9 cellular contexts compared by ENCODE assay signal in genomic region chr3:15205482-15205933, GRCh38. TPM values are rescaled to one million over a fixed set of nuclear protein-coding genes. Genes with fewer than 3 reads are reported as not detected.
DNase-seq lines count a peak whose midpoint lies in the region; ATAC-seq and TF ChIP-seq lines count a peak whose summit lies in the region.
"Had no signal": no experiment of that assay in that cellular context is flagged by ENCODE, and none has a peak within 500 bp of the region (broad histone marks: within the 10 kb centered on the region; RNA-seq: fewer than 3 reads in every experiment).

No MANE protein-coding gene starts in this region.

- peak overlapping the region in 1 of 2 experiments; percentile 32 for H3K4ac ChIP-seq in mesenchymal stem cell (ENCODE audit: low read depth in 1 of 2, low read length in 2 of 2)

- H3K4me1 ChIP-seq in body of pancreas (peaks cover 26% of the 10 kb centered on the region), mesenchymal stem cell (ENCODE audit: control insufficient read depth, insufficient read depth, low read depth, low read length) (peaks cover 4% of the 10 kb centered on the region)

- H2BK12ac ChIP-seq in mesenchymal stem cell (ENCODE audit: low read length in 2 of 2): no peak overlapping the region

- H2BK120ac ChIP-seq in mesenchymal stem cell (ENCODE audit: low read depth, low read length): no peak overlapping the region

- H3K9ac ChIP-seq in mesenchymal stem cell (ENCODE audit: low read length): peak overlapping the region; percentile 91

- peak overlapping the region; percentile 82 for H3K4me3 Mint-ChIP-seq in activated naive CD4-positive, alpha-beta T cell treated with anti-CD3 and anti-CD28 coated beads for 36 hours
- peak overlapping the region; percentile 91 for H3K4me3 Mint-ChIP-seq in type B pancreatic cell

- no peak overlapping the region for H2BK5ac ChIP-seq in mesenchymal stem cell (ENCODE audit: low read depth, low read length, poor library complexity, severe bottlenecking)

- ATAC-seq in body of pancreas (no peak), GM21528 (IDR thresholded peaks at IDR 0.05; ENCODE audit: low FRiP score, unreplicated experiment) (no peak)

- H3K9me3 ChIP-seq in body of pancreas (no peaks in the 10 kb centered on the region), mesenchymal stem cell (ENCODE audit: control insufficient read depth, low read length) (no peaks in the 10 kb centered on the region)

- H4K8ac ChIP-seq in mesenchymal stem cell (ENCODE audit: low read length): peak overlapping the region; percentile 33

- 1 to 2% methylated on average over 3 of the region's 3 CpGs for WGBS in body of pancreas, 2 donors
- 14% methylated on average over 1 of the region's 3 CpGs for WGBS in mesenchymal stem cell

- H2BK15ac ChIP-seq in mesenchymal stem cell (ENCODE audit: low read depth, poor library complexity, severe bottlenecking): no peak overlapping the region

- peak overlapping the region; percentile 89 to 99 (median 95) for H3K27ac ChIP-seq in body of pancreas
- peak overlapping the region; percentile 67 for H3K27ac ChIP-seq in mesenchymal stem cell (ENCODE audit: low read length, poor library complexity, severe bottlenecking)

- peak overlapping the region; percentile 74 for H3K4me2 ChIP-seq in mesenchymal stem cell (ENCODE audit: low read length, poor library complexity, severe bottlenecking)

- H2AK5ac ChIP-seq in mesenchymal stem cell (ENCODE audit: low read length, severe bottlenecking): no peak overlapping the region

- peaks cover 20% of the 10 kb centered on the region for H3K4me1 Mint-ChIP-seq in activated naive CD4-positive, alpha-beta T cell treated with anti-CD3 and anti-CD28 coated beads for 36 hours (ENCODE audit: low read depth)
- H3K4me1 Mint-ChIP-seq in type B pancreatic cell (ENCODE audit: unreplicated experiment): peaks cover 12% of the 10 kb centered on the region

- no peaks in the 10 kb centered on the region for H3K79me1 ChIP-seq in mesenchymal stem cell (replicated peaks; ENCODE audit: low read length, poor library complexity, severe bottlenecking)

- no peak overlapping the region for H3K14ac ChIP-seq in mesenchymal stem cell (ENCODE audit: low read length in 2 of 2)

- H3K23ac ChIP-seq in mesenchymal stem cell (ENCODE audit: low read length in 2 of 2): no peak overlapping the region

- TF ChIP-seq CTCF in body of pancreas (IDR thresholded peaks at IDR 0.05) (no peak), type B pancreatic cell (conservative IDR thresholded peaks at IDR 0.05) (no peak)

- H3K27me3 Mint-ChIP-seq in activated naive CD4-positive, alpha-beta T cell treated with anti-CD3 and anti-CD28 coated beads for 36 hours (ENCODE audit: low read depth): no peaks in the 10 kb centered on the region
- H3K27me3 Mint-ChIP-seq in type B pancreatic cell: no peaks in the 10 kb centered on the region

- peaks cover 2% of the 10 kb centered on the region for H3K36me3 Mint-ChIP-seq in activated naive CD4-positive, alpha-beta T cell treated with anti-CD3 and anti-CD28 coated beads for 36 hours (ENCODE audit: low read depth)
- no peaks in the 10 kb centered on the region for H3K36me3 Mint-ChIP-seq in type B pancreatic cell

- no peak for TF ChIP-seq POLR2A in body of pancreas (IDR thresholded peaks at IDR 0.05)

- H3K18ac ChIP-seq in mesenchymal stem cell (ENCODE audit: low read depth in 1 of 2, low read length in 2 of 2): peak overlapping the region; percentile 13 to 33

- no peak overlapping the region for H2AFZ ChIP-seq in mesenchymal stem cell (ENCODE audit: low read depth, low read length)

- H4K91ac ChIP-seq in mesenchymal stem cell (ENCODE audit: low read length): no peak overlapping the region

- H3K36me3 ChIP-seq in body of pancreas (replicated peaks in 1 of 2; ENCODE audit: insufficient read depth in 1 of 2, low read depth in 2 of 2) (no peaks in the 10 kb centered on the region), mesenchymal stem cell (ENCODE audit: control insufficient read depth in 1 of 2, insufficient read depth in 2 of 2, low read depth in 1 of 2, low read length in 2 of 2) (peaks cover 0 to 17% of the 10 kb centered on the region in 2 experiments)

- DNase-seq in activated naive CD4-positive, alpha-beta T cell treated with anti-CD3 and anti-CD28 coated beads for 36 hours: no peak
- no peak for DNase-seq in activated naive CD4-positive, alpha-beta T cell (lab: John Stamatoyannopoulos, UW)
- no peak for DNase-seq in body of pancreas
- no peak for DNase-seq in mesenchymal stem cell
- DNase-seq in type B pancreatic cell (ENCODE audit: extremely low spot score, unreplicated experiment): no peak
- no peak for DNase-seq in NCI-H748 treated with DMSO at 0.1 percent for 48 hours (lab: John Stamatoyannopoulos, UW)
- DNase-seq in NCI-H1436 treated with DMSO at 0.1 percent for 48 hours (lab: John Stamatoyannopoulos, UW): no peak
- DNase-seq: COR-L47 had no signal

- CTCF ChIA-PET in activated naive CD4-positive, alpha-beta T cell treated with anti-CD3 and anti-CD28 coated beads for 36 hours (lab: Charles Lee): interaction anchor here (0.5 to 4.3 kb wide), 13 partner anchors 10 to 351 kb away, joined by 3 to 38 read pairs (median 4); partner anchors contain the start of gene SH3BP5

- H3K9me3 Mint-ChIP-seq in activated naive CD4-positive, alpha-beta T cell treated with anti-CD3 and anti-CD28 coated beads for 36 hours: no peaks in the 10 kb centered on the region
- H3K9me3 Mint-ChIP-seq in type B pancreatic cell: no peaks in the 10 kb centered on the region

- intact Hi-C loops in activated naive CD4-positive, alpha-beta T cell treated with anti-CD3 and anti-CD28 coated beads for 36 hours (cut with micrococcal nuclease): no loop called here
- intact Hi-C loops in body of pancreas (cut with DNase I): no loop called here

- H3K4me3 ChIP-seq in body of pancreas: peak overlapping the region in 1 of 2 donors; percentile 82
- H3K4me3 ChIP-seq in mesenchymal stem cell (ENCODE audit: insufficient read depth in 1 of 2, low read depth in 1 of 2, low read length in 2 of 2): peak overlapping the region; percentile 49 to 79

- H3K27ac Mint-ChIP-seq in activated naive CD4-positive, alpha-beta T cell treated with anti-CD3 and anti-CD28 coated beads for 36 hours: peak overlapping the region; percentile 77
- peak overlapping the region; percentile 88 for H3K27ac Mint-ChIP-seq in type B pancreatic cell

- H3K27me3 ChIP-seq in body of pancreas: no peaks in the 10 kb centered on the region
- H3K27me3 ChIP-seq in mesenchymal stem cell (ENCODE audit: control insufficient read depth in 1 of 2, insufficient read depth in 1 of 2, low read length in 2 of 2): no peaks in the 10 kb centered on the region

RNA-seq across cellular contexts. Expression of gene CAPN7, which starts 0.5 kb away (rescaled TPM):
- 10 to 100 TPM; 23.7 to 26.1 TPM for total RNA-seq in activated naive CD4-positive, alpha-beta T cell treated with anti-CD3 and anti-CD28 coated beads for 36 hours
- total RNA-seq in body of pancreas (10 to 100 TPM; 38.1 to 40.5 TPM), type B pancreatic cell (ENCODE audit: low replicate concordance) (37.9 and 41.9 TPM in 2 replicates)
- polyA plus RNA-seq in mesenchymal stem cell (2013, experiment 1 of 2): 15.8 TPM
- polyA plus RNA-seq in mesenchymal stem cell (2013, experiment 2 of 2): 16.4 TPM
